In the genomic region with DNA sequence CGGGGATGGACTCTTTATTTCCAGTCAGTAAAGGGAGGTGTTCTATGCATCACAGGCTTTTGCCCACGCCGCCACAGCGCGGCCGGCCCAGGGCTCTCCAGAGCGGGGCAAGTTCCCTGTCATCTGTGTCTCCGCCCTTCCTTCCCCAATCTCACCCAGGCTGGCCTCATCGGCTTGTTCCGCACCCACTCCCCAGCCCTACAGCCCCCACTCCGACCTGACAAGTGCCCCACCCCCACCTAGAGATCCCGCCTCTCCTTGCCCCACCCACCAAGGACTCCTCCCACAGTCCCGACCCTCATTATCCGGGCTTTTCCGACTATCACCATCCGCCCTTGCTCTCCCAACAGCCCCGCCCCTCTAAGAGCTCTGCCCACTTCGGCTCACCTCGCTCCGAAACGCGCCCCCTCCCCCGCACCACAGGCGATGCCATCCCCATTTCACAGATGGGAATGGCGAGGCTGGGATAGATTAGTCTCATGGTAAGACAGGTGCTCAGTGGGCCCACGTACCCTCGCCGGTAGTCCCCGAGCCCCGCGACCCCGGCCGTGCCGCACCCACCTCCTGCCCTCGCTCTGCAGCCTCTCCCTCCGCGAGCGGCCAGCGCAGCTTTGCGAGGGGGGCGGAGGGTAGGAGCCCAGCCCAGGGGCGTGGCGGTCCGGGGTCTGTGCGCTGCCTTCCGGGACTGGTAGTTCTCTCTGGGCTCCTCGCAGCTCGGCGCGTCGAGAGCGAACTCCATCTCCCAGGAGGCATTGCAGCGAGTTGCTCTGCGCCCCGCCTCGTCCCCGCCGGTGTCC, we compare ENCODE assay signal across 8 cellular contexts. TPM values are rescaled to one million over a fixed set of nuclear protein-coding genes. Genes with fewer than 3 reads are reported as not detected.
A peak's percentile ranks its signal among the peaks of the same experiment; 100 is the strongest.
DNase-seq lines count a peak whose midpoint lies in the region; ATAC-seq and TF ChIP-seq lines count a peak whose summit lies in the region.

Gene KCTD21 (minus strand): TSS at position 615 of the 797 bp plus-strand sequence. CDS start 14,072 bp downstream, outside the sequence.

- H3K4me1 ChIP-seq in esophagus (ENCODE audit: control insufficient read depth in 2 of 2, insufficient read depth in 2 of 2, low read length in 1 of 2), result peaks cover 11 to 14% of the 10 kb centered on the region in 2 donors
- H3K4me1 ChIP-seq in mucosa of stomach (ENCODE audit: control insufficient read depth, insufficient read depth, low read length), result peaks cover 24% of the 10 kb centered on the region

- H3K9me3 ChIP-seq in esophagus (ENCODE audit: control insufficient read depth in 2 of 2, insufficient read depth in 1 of 2, low read depth in 1 of 2, low read length in 1 of 2), result no peaks in the 10 kb centered on the region
- H3K9me3 ChIP-seq in mucosa of stomach (ENCODE audit: control insufficient read depth, low read length), result no peaks in the 10 kb centered on the region

- WGBS in esophagus, 2 donors, result 1% methylated on average over 53 to 58 of the region's 58 CpGs

- peak within 1 kb of the TSS; percentile 82 to 94 for H3K27ac ChIP-seq in esophagus (ENCODE audit: low read depth in 2 of 2, low read length in 1 of 2)

- no peaks in the 10 kb centered on the region for H3K9me3 Mint-ChIP-seq in activated T-cell treated with anti-CD3 and anti-CD28 coated beads, Interleukin-2, amount 50 U/mL, for 4 hours

- no peaks in the 10 kb centered on the region for H3K27me3 Mint-ChIP-seq in activated T-cell treated with anti-CD3 and anti-CD28 coated beads, Interleukin-2, amount 50 U/mL, for 4 hours (ENCODE audit: low read depth)

- H3K4me3 ChIP-seq in esophagus (ENCODE audit: low read depth in 1 of 2, low read length in 2 of 2) (peak within 1 kb of the TSS; percentile 63 to 93), mucosa of stomach (ENCODE audit: low read length) (peak within 1 kb of the TSS; percentile 92)

- H3K36me3 ChIP-seq in esophagus (ENCODE audit: control insufficient read depth in 2 of 2, insufficient read depth in 2 of 2, low read length in 1 of 2) (no peaks in the 10 kb centered on the region), mucosa of stomach (ENCODE audit: control insufficient read depth, insufficient read depth, low read length) (no peaks in the 10 kb centered on the region)

- DNase-seq in DMS79 (lab: John Stamatoyannopoulos, UW), result peak; percentile 92
- DNase-seq in KG1 (lab: John Stamatoyannopoulos, UW), result peak; percentile 94
- DNase-seq in activated T-cell treated with anti-CD3 and anti-CD28 coated beads, Interleukin-2, amount 50 U/mL, for 4 hours, result peak; percentile 88
- peak; percentile 94 for DNase-seq in stimulated activated CD8-positive, alpha-beta memory T cell treated with anti-CD3 and anti-CD28 coated beads, Interleukin-4, amount 100 ng/mL, for 48 hours

- ATAC-seq in GM21737 (IDR thresholded peaks at IDR 0.05; ENCODE audit: unreplicated experiment), result peak; percentile 94
- ATAC-seq in activated T-cell treated with anti-CD3 and anti-CD28 coated beads, Interleukin-2, amount 50 U/mL, for 4 hours, result peak; percentile 90 to 93

- peak within 1 kb of the TSS; percentile 74 for H3K9ac ChIP-seq in mucosa of stomach (ENCODE audit: low read length)

- H3K4me3 Mint-ChIP-seq in activated T-cell treated with anti-CD3 and anti-CD28 coated beads, Interleukin-2, amount 50 U/mL, for 4 hours, result peak within 1 kb of the TSS; percentile 99

- peaks cover 49% of the 10 kb centered on the region for H3K4me1 Mint-ChIP-seq in activated T-cell treated with anti-CD3 and anti-CD28 coated beads, Interleukin-2, amount 50 U/mL, for 4 hours (ENCODE audit: low read depth)

- no peaks in the 10 kb centered on the region for H3K36me3 Mint-ChIP-seq in activated T-cell treated with anti-CD3 and anti-CD28 coated beads, Interleukin-2, amount 50 U/mL, for 4 hours (ENCODE audit: insufficient read depth)

- H3K27me3 ChIP-seq in esophagus (ENCODE audit: control insufficient read depth in 1 of 2, insufficient read depth in 2 of 2, low read length in 2 of 2) (no peaks in the 10 kb centered on the region), mucosa of stomach (ENCODE audit: control insufficient read depth, insufficient read depth, low read length) (no peaks in the 10 kb centered on the region)

TF ChIP-seq in PFSK-1, 5 proteins besides CTCF, POLR2A, EP300 and RAD21:
- TF ChIP-seq TAF1 (IDR thresholded peaks at IDR 0.05; ENCODE audit: borderline replicate concordance, insufficient read depth, low read length) (no peak; the same call in 1 of the 2 replicates), POLR2AphosphoS5 (IDR thresholded peaks at IDR 0.05; ENCODE audit: low read depth, low read length) (peak; percentile 87), FOXP2 (optimal IDR thresholded peaks at IDR 0.05; ENCODE audit: borderline replicate concordance, extremely low read depth, extremely low read length, insufficient read depth) (peak; percentile 91), SIN3A (IDR thresholded peaks at IDR 0.05; ENCODE audit: borderline replicate concordance, insufficient read depth, low read length) (peak; percentile 62; the same call in 1 of the 2 replicates), REST (IDR thresholded peaks at IDR 0.05; ENCODE audit: insufficient read depth in 1 of 2, low read depth in 2 of 2, low read length in 2 of 2) (no peak)

RNA-seq across cellular contexts. Expression of gene KCTD21, which starts in this region (rescaled TPM):
- polyA plus RNA-seq in PFSK-1 (2012; ENCODE audit: insufficient read length, low read depth), result 11.9 TPM
- 1 to 10 TPM; 3.2 to 5.4 (median 4.3) TPM for total RNA-seq in activated T-cell treated with anti-CD3 and anti-CD28 coated beads, Interleukin-2, amount 50 U/mL, for 4 hours
- polyA plus RNA-seq in esophagus, result 1 to 10 TPM; 6.3 to 7.0 TPM

Comparison
In these comparisons a context has a peak if more than half of its experiments do, and no peak if none do; other contexts are left out.
1. Peak in every context shown above with its lines: DNase-seq, ATAC-seq, H3K4me3 ChIP-seq and H3K27ac ChIP-seq.